23 cellular contexts compared by ENCODE assay signal in the genomic region with DNA sequence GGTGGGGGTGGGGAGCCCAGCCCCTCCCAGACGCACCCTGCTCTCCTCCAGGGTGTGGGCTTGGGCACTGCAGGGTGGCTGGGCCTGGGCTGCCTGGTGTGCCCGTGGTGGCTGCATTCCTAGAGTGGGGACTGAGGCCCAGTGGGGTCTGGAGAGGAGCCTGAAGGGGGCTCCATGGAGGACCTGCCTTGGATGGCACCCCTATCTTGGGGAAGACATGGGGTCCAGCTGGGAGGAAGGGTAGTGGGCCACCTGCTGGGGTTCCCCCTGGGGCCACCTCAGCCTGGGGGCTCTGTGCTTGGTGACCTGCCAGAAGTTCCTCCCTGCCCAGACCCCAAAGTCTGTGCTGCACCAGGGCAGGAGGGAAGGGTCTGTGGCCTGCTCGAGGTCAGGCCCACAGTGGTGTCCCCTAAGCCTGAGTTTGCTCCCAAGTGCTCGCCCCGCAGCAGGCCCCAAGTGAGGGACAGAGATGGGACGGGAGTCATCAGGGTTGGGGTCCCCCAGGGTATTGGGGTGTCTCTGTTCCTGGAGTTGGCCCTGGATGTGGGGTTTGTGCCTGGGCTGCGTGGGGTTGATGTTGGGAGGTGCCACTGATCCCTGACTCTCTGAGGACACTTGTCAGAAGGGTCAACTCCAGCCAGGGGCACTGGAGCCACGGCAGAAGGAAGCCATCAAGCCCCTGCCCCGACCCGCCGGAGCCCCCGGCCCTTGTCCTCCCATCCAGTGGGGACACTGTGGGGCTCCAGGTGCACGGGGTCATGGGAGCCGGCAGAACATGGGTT.
DNase-seq lines count a peak whose midpoint lies in the region; ATAC-seq and TF ChIP-seq lines count a peak whose summit lies in the region.
"Had no signal": no experiment of that assay in that cellular context is flagged by ENCODE, and none has a peak within 500 bp of the region (broad histone marks: within the 10 kb centered on the region; RNA-seq: fewer than 3 reads in every experiment).

No MANE protein-coding gene starts in this region.

- H3K27me3 ChIP-seq in right cardiac atrium (ENCODE audit: control insufficient read depth, insufficient read depth) (no peaks in the 10 kb centered on the region), heart right ventricle (peaks cover 0 to 4% (median 0%) of the 10 kb centered on the region in 7 donors), Loucy (ENCODE audit: insufficient read depth, low read length, poor library complexity, severe bottlenecking) (no peaks in the 10 kb centered on the region), neural progenitor cell (no peaks in the 10 kb centered on the region)
- H3K27me3 ChIP-seq: SJCRH30 had no signal

- no peak for TF ChIP-seq CTCF in heart right ventricle (IDR thresholded peaks at IDR 0.05)
- TF ChIP-seq CTCF in Loucy (conservative IDR thresholded peaks at IDR 0.05; ENCODE audit: low read length), result no peak
- TF ChIP-seq CTCF in neural progenitor cell (IDR thresholded peaks at IDR 0.05), result no peak

- H3K9me3 ChIP-seq in right cardiac atrium (ENCODE audit: control insufficient read depth, low read length) (no peaks in the 10 kb centered on the region), heart right ventricle (peaks cover 0 to 10% (median 0%) of the 10 kb centered on the region in 11 donors), Loucy (ENCODE audit: insufficient read depth, low read depth, low read length) (no peaks in the 10 kb centered on the region), neural progenitor cell (ENCODE audit: low read depth) (no peaks in the 10 kb centered on the region)
- H3K9me3 ChIP-seq: HAP-1, SJCRH30 had no signal

- H3K4me3 Mint-ChIP-seq in memory B cell (peak overlapping the region; percentile 68), neural progenitor cell (no peak overlapping the region)
- peak overlapping the region; percentile 76 to 78 for H3K4me3 Mint-ChIP-seq in stimulated activated naive B cell treated with anti-CD40 and anti-IgM and Interleukin-4, amounts not matched to agents 10 μg/mL and 1 μg/mL and 100 μg/mL, for 72 hours
- H3K4me3 Mint-ChIP-seq: CD4-positive, CD25-positive, alpha-beta regulatory T cell; GM23338 had no signal

- peak overlapping the region; percentile 85 for H3K4me2 ChIP-seq in Loucy (ENCODE audit: low read depth, low read length, poor library complexity, severe bottlenecking)
- no peak overlapping the region for H3K4me2 ChIP-seq in neural progenitor cell
- H3K4me2 ChIP-seq: GM23338, KMS-11 had no signal

- ATAC-seq in right cardiac atrium, result no peak
- no peak for ATAC-seq in heart right ventricle
- ATAC-seq in memory B cell (ENCODE audit: low read depth), result no peak
- ATAC-seq in stimulated activated naive B cell treated with anti-CD40 and anti-IgM and Interleukin-4, amounts not matched to agents 10 μg/mL and 1 μg/mL and 100 μg/mL, for 72 hours (replicated peaks), result no peak
- ATAC-seq: GM23338 had no signal

- no peaks in the 10 kb centered on the region for H3F3A ChIP-seq in Loucy (ENCODE audit: low read depth)
- H3F3A ChIP-seq in neural progenitor cell (ENCODE audit: low read depth), result no peaks in the 10 kb centered on the region

- H3K9me3 Mint-ChIP-seq in memory B cell, result no peaks in the 10 kb centered on the region
- H3K9me3 Mint-ChIP-seq in stimulated activated naive B cell treated with anti-CD40 and anti-IgM and Interleukin-4, amounts not matched to agents 10 μg/mL and 1 μg/mL and 100 μg/mL, for 72 hours, result no peaks in the 10 kb centered on the region
- H3K9me3 Mint-ChIP-seq in neural progenitor cell, result peaks cover 50% of the 10 kb centered on the region

- H3K9me2 ChIP-seq in Loucy (replicated peaks; ENCODE audit: low read depth, low read length), result no peaks in the 10 kb centered on the region

- intact Hi-C loops in right cardiac atrium (cut with DNase I), result no loop called here
- intact Hi-C loops in heart right ventricle (cut with DNase I), result no loop called here

- H3K4me1 ChIP-seq in right cardiac atrium (ENCODE audit: control insufficient read depth, insufficient read depth, low read length) (no peaks in the 10 kb centered on the region), heart right ventricle (no peaks in the 10 kb centered on the region), Loucy (ENCODE audit: insufficient read depth, low read length, poor library complexity, severe bottlenecking) (peaks cover 32% of the 10 kb centered on the region), neural progenitor cell (no peaks in the 10 kb centered on the region)
- H3K4me1 ChIP-seq: HAP-1, SJCRH30 had no signal

- no peaks in the 10 kb centered on the region for H4K20me1 ChIP-seq in Loucy (ENCODE audit: insufficient read depth, low read length, poor library complexity, severe bottlenecking)
- no peaks in the 10 kb centered on the region for H4K20me1 ChIP-seq in neural progenitor cell (ENCODE audit: low read depth)

- no peaks in the 10 kb centered on the region for H3K27me3 Mint-ChIP-seq in memory B cell
- H3K27me3 Mint-ChIP-seq in stimulated activated naive B cell treated with anti-CD40 and anti-IgM and Interleukin-4, amounts not matched to agents 10 μg/mL and 1 μg/mL and 100 μg/mL, for 72 hours, result no peaks in the 10 kb centered on the region
- peaks cover 2% of the 10 kb centered on the region for H3K27me3 Mint-ChIP-seq in neural progenitor cell (ENCODE audit: insufficient read depth, low read depth)
- H3K27me3 Mint-ChIP-seq: CD4-positive, CD25-positive, alpha-beta regulatory T cell had no signal

- H3K36me3 ChIP-seq in heart right ventricle (no peaks in the 10 kb centered on the region), Loucy (ENCODE audit: insufficient read depth, low read length) (no peaks in the 10 kb centered on the region), neural progenitor cell (no peaks in the 10 kb centered on the region)
- H3K36me3 ChIP-seq: HAP-1, SJCRH30 had no signal

- peak in 2 of 3 donors; percentile 21 for DNase-seq in right cardiac atrium
- DNase-seq in heart right ventricle, result no peak
- DNase-seq in memory B cell (ENCODE audit: low spot score in 2 of 2), result no peak
- DNase-seq in stimulated activated naive B cell treated with anti-CD40 and anti-IgM and Interleukin-4, amounts not matched to agents 10 μg/mL and 1 μg/mL and 100 μg/mL, for 72 hours, result no peak
- DNase-seq in NCI-H2029 treated with DMSO at 0.1 percent for 48 hours (lab: John Stamatoyannopoulos, UW), result no peak
- no peak for DNase-seq in activated gamma-delta T cell (lab: John Stamatoyannopoulos, UW)
- no peak for DNase-seq in neural progenitor cell (ENCODE audit: low spot score)
- DNase-seq: 8988T; ACHN; CD4-positive, CD25-positive, alpha-beta regulatory T cell; IMR-90; NCI-H1092; NCI-H1417 treated with DMSO at 0.1 percent for 48 hours; NCI-H1694 treated with DMSO at 0.1 percent for 48 hours; NCI-H2081 treated with DMSO at 0.1 percent for 48 hours; NCI-H2171; NCI-H345; NCI-H510A treated with DMSO at 0.1 percent for 48 hours; SJCRH30 had no signal

- no peak overlapping the region for H3K27ac Mint-ChIP-seq in memory B cell
- H3K27ac Mint-ChIP-seq in stimulated activated naive B cell treated with anti-CD40 and anti-IgM and Interleukin-4, amounts not matched to agents 10 μg/mL and 1 μg/mL and 100 μg/mL, for 72 hours, result peak overlapping the region; percentile 79
- H3K27ac Mint-ChIP-seq in neural progenitor cell, result no peak overlapping the region
- H3K27ac Mint-ChIP-seq: GM23338 had no signal

- H3K36me3 Mint-ChIP-seq in memory B cell (peaks cover 3% of the 10 kb centered on the region), neural progenitor cell (no peaks in the 10 kb centered on the region)
- H3K36me3 Mint-ChIP-seq in stimulated activated naive B cell treated with anti-CD40 and anti-IgM and Interleukin-4, amounts not matched to agents 10 μg/mL and 1 μg/mL and 100 μg/mL, for 72 hours, result peaks cover 12 to 18% of the 10 kb centered on the region in 2 donors
- H3K36me3 Mint-ChIP-seq: CD4-positive, CD25-positive, alpha-beta regulatory T cell had no signal

- H3K79me2 ChIP-seq in Loucy (ENCODE audit: insufficient read depth, low read length), result peaks cover 96% of the 10 kb centered on the region
- H3K79me2 ChIP-seq in neural progenitor cell (ENCODE audit: low read depth), result no peaks in the 10 kb centered on the region

- no peak overlapping the region for H3K27ac ChIP-seq in right cardiac atrium (ENCODE audit: low read length)
- no peak overlapping the region for H3K27ac ChIP-seq in heart right ventricle
- no peak overlapping the region for H3K27ac ChIP-seq in neural progenitor cell
- H3K27ac ChIP-seq: KMS-11, SJCRH30 had no signal

- H3K4me3 ChIP-seq in right cardiac atrium (ENCODE audit: low read length) (no peak overlapping the region), heart right ventricle (no peak overlapping the region), Loucy (ENCODE audit: low read length, poor library complexity, severe bottlenecking) (peak overlapping the region; percentile 74), neural progenitor cell (no peak overlapping the region)
- H3K4me3 ChIP-seq: GM23338, HAP-1, SJCRH30 had no signal

- WGBS in right cardiac atrium, result 70% methylated on average over 14 of the region's 14 CpGs
- WGBS in heart right ventricle, 2 donors, result 74 to 83% methylated on average over 12 to 14 of the region's 14 CpGs

- H3K9ac ChIP-seq in Loucy (ENCODE audit: low read depth, low read length, poor library complexity, severe bottlenecking), result peak overlapping the region; percentile 85
- no peak overlapping the region for H3K9ac ChIP-seq in neural progenitor cell
- H3K9ac ChIP-seq: KMS-11 had no signal

- H3K4me1 Mint-ChIP-seq in memory B cell, result peaks cover 8% of the 10 kb centered on the region
- peaks cover 7 to 33% of the 10 kb centered on the region in 2 donors for H3K4me1 Mint-ChIP-seq in stimulated activated naive B cell treated with anti-CD40 and anti-IgM and Interleukin-4, amounts not matched to agents 10 μg/mL and 1 μg/mL and 100 μg/mL, for 72 hours
- H3K4me1 Mint-ChIP-seq in neural progenitor cell, result no peaks in the 10 kb centered on the region
- H3K4me1 Mint-ChIP-seq: GM23338 had no signal

- H2AFZ ChIP-seq in Loucy (ENCODE audit: low read length) (no peak overlapping the region), neural progenitor cell (replicated peaks) (no peak overlapping the region)
- H2AFZ ChIP-seq: GM23338 had no signal

Comparison
In these comparisons a context has a peak if more than half of its experiments do, and no peak if none do; other contexts are left out.
1. DNase-seq: peak in right cardiac atrium (2 of 3); none in heart right ventricle (0 of 2), memory B cell (0 of 2), stimulated activated naive B cell treated with anti-CD40 and anti-IgM and Interleukin-4, amounts not matched to agents 10 μg/mL and 1 μg/mL and 100 μg/mL, for 72 hours (single experiment), NCI-H2029 treated with DMSO at 0.1 percent for 48 hours (single experiment), activated gamma-delta T cell (single experiment) and neural progenitor cell (single experiment).